Comparison of ENCODE assay signal across 15 cellular contexts in genomic region chr12:2489266-2489665, GRCh38.
DNase-seq lines count a peak whose midpoint lies in the region; ATAC-seq, FAIRE-seq and TF ChIP-seq lines count a peak whose summit lies in the region.
"Had no signal": no experiment of that assay in that cellular context is flagged by ENCODE, and none has a peak within 500 bp of the region (broad histone marks: within the 10 kb centered on the region; RNA-seq: fewer than 3 reads in every experiment).

No MANE protein-coding gene starts in this region.

- ATAC-seq in GM23338 (peak; percentile 59), GM19452 (IDR thresholded peaks at IDR 0.05; ENCODE audit: unreplicated experiment) (no peak)
- ATAC-seq: SK-N-SH treated with all-trans-retinoic acid at 6 μM for 48 hours had no signal

- no peak overlapping the region for H3K4me3 Mint-ChIP-seq in GM23338
- H3K4me3 Mint-ChIP-seq: B cell; CD4-positive, alpha-beta memory T cell had no signal

- peaks cover 9% of the 10 kb centered on the region for H3K27me3 Mint-ChIP-seq in GM23338 (ENCODE audit: insufficient read depth, low read depth, poor library complexity)

- H3K4me1 ChIP-seq in GM23338 (ENCODE audit: insufficient read depth) (no peaks in the 10 kb centered on the region), BE2C (no peaks in the 10 kb centered on the region)
- H3K4me1 ChIP-seq: HAP-1 had no signal

- no peaks in the 10 kb centered on the region for H3K9me3 Mint-ChIP-seq in GM23338
- H3K9me3 Mint-ChIP-seq: CD4-positive, alpha-beta memory T cell had no signal

- no peaks in the 10 kb centered on the region for H3K27me3 ChIP-seq in GM23338 (ENCODE audit: insufficient read depth)
- peaks cover 34% of the 10 kb centered on the region for H3K27me3 ChIP-seq in BE2C
- H3K27me3 ChIP-seq: Peyer's patch had no signal

- H3K36me3 ChIP-seq in GM23338 (ENCODE audit: insufficient read depth) (no peaks in the 10 kb centered on the region), BE2C (no peaks in the 10 kb centered on the region)
- H3K36me3 ChIP-seq: HAP-1, Peyer's patch had no signal

- no peak for FAIRE-seq in frontal cortex (lab: Jason Lieb, UNC)

- H3K4me1 Mint-ChIP-seq in GM23338, result 0 out of 3 replicates have a peak, but pooled peaks cover 2% of the 10 kb centered on the region
- H3K4me1 Mint-ChIP-seq: B cell; CD4-positive, alpha-beta memory T cell had no signal

- H3K27ac ChIP-seq in GM23338 (ENCODE audit: low read depth), result no peak overlapping the region
- H3K27ac ChIP-seq: Peyer's patch had no signal

- no peaks in the 10 kb centered on the region for H4K20me1 ChIP-seq in GM23338 (replicated peaks; ENCODE audit: insufficient read depth)

- no peak for DNase-seq in GM23338 (ENCODE audit: low spot score)
- DNase-seq in NCI-H446 (lab: John Stamatoyannopoulos, UW), result peak; percentile 85 to 94
- DNase-seq in cerebellum (ENCODE audit: low spot score), result peak; percentile 88
- DNase-seq in retina, result peak; percentile 35
- DNase-seq in frontal cortex (ENCODE audit: low spot score in 2 of 2), result no peak
- DNase-seq in BE2C, result no peak
- DNase-seq: CD4-positive, alpha-beta memory T cell; NCI-H187 treated with DMSO at 0.1 percent for 48 hours; NCI-H748 treated with DMSO at 0.1 percent for 48 hours; Peyer's patch; SHP77 had no signal

- H3K36me3 Mint-ChIP-seq in GM23338 (ENCODE audit: low read depth), result no peaks in the 10 kb centered on the region
- H3K36me3 Mint-ChIP-seq: CD4-positive, alpha-beta memory T cell had no signal

- no peaks in the 10 kb centered on the region for H3K9me3 ChIP-seq in BE2C
- H3K9me3 ChIP-seq: HAP-1, Peyer's patch had no signal

- 0 out of 2 replicates have a peak, but pooled peaks cover 9% of the 10 kb centered on the region for H3K9me2 ChIP-seq in GM23338 (ENCODE audit: insufficient read depth)

- H2AFZ ChIP-seq in GM23338, result no peak overlapping the region

- H3K4me2 ChIP-seq in GM23338, result no peak overlapping the region

- no peaks in the 10 kb centered on the region for H3K79me2 ChIP-seq in GM23338 (replicated peaks; ENCODE audit: insufficient read depth)

- H3K27ac Mint-ChIP-seq in GM23338, result no peak overlapping the region
- H3K27ac Mint-ChIP-seq: B cell had no signal

- no peaks in the 10 kb centered on the region for H3F3A ChIP-seq in GM23338 (replicated peaks; ENCODE audit: low read depth)

- TF ChIP-seq CTCF in GM23338 (conservative IDR thresholded peaks at IDR 0.05; ENCODE audit: low read depth in 2 of 2) (no peak), BE2C (IDR thresholded peaks at IDR 0.05; ENCODE audit: low read depth, low read length) (no peak)

- H3K4me3 ChIP-seq in GM23338 (no peak overlapping the region), BE2C (ENCODE audit: low read depth, low read length) (no peak overlapping the region)
- H3K4me3 ChIP-seq: HAP-1, Peyer's patch had no signal

TF ChIP-seq in GM23338, 12 proteins besides CTCF, POLR2A, EP300 and RAD21 (continues in another document):
- TF ChIP-seq POLR2AphosphoS5 (IDR thresholded peaks at IDR 0.05; ENCODE audit: low read depth) (no peak), ZNF114 (CRISPR knock-in tag; IDR thresholded peaks at IDR 0.05) (no peak), CREB1 (CRISPR knock-in tag; IDR thresholded peaks at IDR 0.05; ENCODE audit: low read depth) (no peak), ETS1 (IDR thresholded peaks at IDR 0.05) (no peak), EZH2phosphoT487 (IDR thresholded peaks at IDR 0.05; ENCODE audit: unreplicated experiment) (no peak), EZH2 (IDR thresholded peaks at IDR 0.05; ENCODE audit: low read depth, unreplicated experiment) (no peak), ZNF331 (CRISPR knock-in tag; IDR thresholded peaks at IDR 0.05; ENCODE audit: low read depth) (no peak), STAT1 (IDR thresholded peaks at IDR 0.05; ENCODE audit: unreplicated experiment) (no peak), JUNB (IDR thresholded peaks at IDR 0.05; ENCODE audit: unreplicated experiment) (no peak), NANOG (IDR thresholded peaks at IDR 0.05; ENCODE audit: borderline replicate concordance) (no peak), REST (IDR thresholded peaks at IDR 0.05; ENCODE audit: unreplicated experiment) (no peak)

Comparison
In these comparisons a context has a peak if more than half of its experiments do, and no peak if none do; other contexts are left out.
1. DNase-seq: peak in NCI-H446 (2 of 2), cerebellum (single experiment) and retina (single experiment); none in GM23338 (single experiment), frontal cortex (0 of 2) and BE2C (single experiment).